ENCODE assay signal across 1 cellular context in the genomic region with DNA sequence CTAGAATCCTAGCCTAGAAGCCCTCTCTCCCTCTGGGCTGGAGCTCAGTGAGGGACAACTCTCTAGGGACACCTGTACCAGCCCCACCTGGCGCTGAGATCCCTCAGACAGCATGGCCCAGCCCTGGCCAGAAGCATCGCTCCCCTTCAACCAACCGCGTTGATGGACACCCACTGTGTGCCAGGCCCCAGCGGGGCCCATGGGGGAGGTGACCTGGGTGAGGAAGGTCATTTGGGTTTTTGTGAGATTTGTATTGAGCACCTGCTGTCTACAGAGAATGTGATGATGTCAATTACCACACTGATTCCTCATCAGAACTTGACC.
TF ChIP-seq lines count a peak whose summit lies in the region.

No MANE protein-coding gene starts in this region.

TF ChIP-seq in HepG2, 621 proteins besides CTCF, POLR2A, EP300 and RAD21:
- TF ChIP-seq ZNF160 (CRISPR knock-in tag; IDR thresholded peaks at IDR 0.05) (no peak), CAMTA2 (CRISPR knock-in tag; IDR thresholded peaks at IDR 0.05; ENCODE audit: borderline replicate concordance) (no peak), E2F5 (CRISPR knock-in tag; conservative IDR thresholded peaks at IDR 0.05) (no peak), PAF1 (CRISPR knock-in tag; IDR thresholded peaks at IDR 0.05) (no peak), PRDM10 (CRISPR knock-in tag; IDR thresholded peaks at IDR 0.05; ENCODE audit: low read depth) (no peak), ZNF550 (CRISPR knock-in tag; IDR thresholded peaks at IDR 0.05; ENCODE audit: borderline replicate concordance) (no peak), ZNF770 (CRISPR knock-in tag; IDR thresholded peaks at IDR 0.05) (no peak), HOXA3 (CRISPR knock-in tag; IDR thresholded peaks at IDR 0.05) (no peak), REPIN1 (CRISPR knock-in tag; IDR thresholded peaks at IDR 0.05; ENCODE audit: borderline replicate concordance, low read depth) (no peak), CREBL2 (CRISPR knock-in tag; IDR thresholded peaks at IDR 0.05; ENCODE audit: borderline replicate concordance) (no peak)
